8 cellular contexts compared by ENCODE assay signal in the genomic region with DNA sequence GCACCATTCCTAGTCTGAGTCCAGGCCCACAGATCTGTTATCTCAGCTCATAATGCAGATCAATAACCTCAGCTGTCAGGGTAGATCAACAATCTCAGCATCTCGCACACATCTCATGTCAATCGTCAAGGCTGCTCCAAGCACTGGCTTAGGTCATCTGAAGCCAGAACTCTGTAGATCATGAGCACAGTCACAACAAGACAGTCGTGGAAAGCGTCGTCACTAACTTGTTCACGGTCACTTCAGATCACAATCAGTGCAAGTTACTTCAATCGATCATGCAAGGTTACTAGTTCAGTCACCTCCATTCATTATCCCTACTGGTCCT.
DNase-seq lines count a peak whose midpoint lies in the region; ATAC-seq lines count a peak whose summit lies in the region.

No MANE protein-coding gene starts in this region.

- peaks cover 45% of the 10 kb centered on the region for H3K4me1 Mint-ChIP-seq in activated T-cell treated with anti-CD3 and anti-CD28 coated beads, Interleukin-2, amount 50 U/mL, for 24 hours (ENCODE audit: low read depth)
- peaks cover 51% of the 10 kb centered on the region for H3K4me1 Mint-ChIP-seq in T-helper 17 cell

- ATAC-seq in T-helper 17 cell = peak; percentile 4
- ATAC-seq in left ventricle myocardium superior = peak; percentile 0

- peaks cover 9% of the 10 kb centered on the region for H3K36me3 Mint-ChIP-seq in activated T-cell treated with anti-CD3 and anti-CD28 coated beads, Interleukin-2, amount 50 U/mL, for 24 hours (ENCODE audit: low read depth)
- H3K36me3 Mint-ChIP-seq in T-helper 17 cell (ENCODE audit: low read depth) = peaks cover 3% of the 10 kb centered on the region

- H3K27ac ChIP-seq in skin epidermis = peak overlapping the region in 20 of 21 experiments; percentile 78 to 98 (median 94)

- H3K27me3 Mint-ChIP-seq in activated T-cell treated with anti-CD3 and anti-CD28 coated beads, Interleukin-2, amount 50 U/mL, for 24 hours = no peaks in the 10 kb centered on the region
- no peaks in the 10 kb centered on the region for H3K27me3 Mint-ChIP-seq in T-helper 17 cell

- intact Hi-C loops in left ventricle myocardium superior (cut with micrococcal nuclease) = no loop called here

- H3K9me3 ChIP-seq in T-helper 17 cell (ENCODE audit: control insufficient read depth, low read length, poor library complexity, severe bottlenecking) = no peaks in the 10 kb centered on the region

- peak overlapping the region; percentile 61 to 93 (median 81) for H3K4me3 ChIP-seq in skin epidermis

- DNase-seq in activated T-cell treated with anti-CD3 and anti-CD28 coated beads, Interleukin-2, amount 50 U/mL, for 24 hours = no peak
- no peak for DNase-seq in activated T-cell treated with anti-CD3 and anti-CD28 coated beads for 4 hours
- no peak for DNase-seq in T-helper 17 cell
- DNase-seq in left ventricle myocardium superior = no peak
- no peak for DNase-seq in activated gamma-delta T cell (lab: John Stamatoyannopoulos, UW)
- DNase-seq in kidney glomerular epithelial cell (lab: John Stamatoyannopoulos, UW) = no peak
- no peak for DNase-seq in NCI-H2081 (lab: John Stamatoyannopoulos, UW)

- no peaks in the 10 kb centered on the region for H3K9me3 Mint-ChIP-seq in activated T-cell treated with anti-CD3 and anti-CD28 coated beads, Interleukin-2, amount 50 U/mL, for 24 hours

- peak overlapping the region; percentile 78 for H3K27ac Mint-ChIP-seq in activated T-cell treated with anti-CD3 and anti-CD28 coated beads, Interleukin-2, amount 50 U/mL, for 24 hours
- peak overlapping the region; percentile 92 for H3K27ac Mint-ChIP-seq in T-helper 17 cell

- peak overlapping the region; percentile 85 for H3K4me3 Mint-ChIP-seq in activated T-cell treated with anti-CD3 and anti-CD28 coated beads, Interleukin-2, amount 50 U/mL, for 24 hours
- H3K4me3 Mint-ChIP-seq in T-helper 17 cell = peak overlapping the region; percentile 95
